8 cellular contexts compared by ENCODE assay signal in the genomic region with DNA sequence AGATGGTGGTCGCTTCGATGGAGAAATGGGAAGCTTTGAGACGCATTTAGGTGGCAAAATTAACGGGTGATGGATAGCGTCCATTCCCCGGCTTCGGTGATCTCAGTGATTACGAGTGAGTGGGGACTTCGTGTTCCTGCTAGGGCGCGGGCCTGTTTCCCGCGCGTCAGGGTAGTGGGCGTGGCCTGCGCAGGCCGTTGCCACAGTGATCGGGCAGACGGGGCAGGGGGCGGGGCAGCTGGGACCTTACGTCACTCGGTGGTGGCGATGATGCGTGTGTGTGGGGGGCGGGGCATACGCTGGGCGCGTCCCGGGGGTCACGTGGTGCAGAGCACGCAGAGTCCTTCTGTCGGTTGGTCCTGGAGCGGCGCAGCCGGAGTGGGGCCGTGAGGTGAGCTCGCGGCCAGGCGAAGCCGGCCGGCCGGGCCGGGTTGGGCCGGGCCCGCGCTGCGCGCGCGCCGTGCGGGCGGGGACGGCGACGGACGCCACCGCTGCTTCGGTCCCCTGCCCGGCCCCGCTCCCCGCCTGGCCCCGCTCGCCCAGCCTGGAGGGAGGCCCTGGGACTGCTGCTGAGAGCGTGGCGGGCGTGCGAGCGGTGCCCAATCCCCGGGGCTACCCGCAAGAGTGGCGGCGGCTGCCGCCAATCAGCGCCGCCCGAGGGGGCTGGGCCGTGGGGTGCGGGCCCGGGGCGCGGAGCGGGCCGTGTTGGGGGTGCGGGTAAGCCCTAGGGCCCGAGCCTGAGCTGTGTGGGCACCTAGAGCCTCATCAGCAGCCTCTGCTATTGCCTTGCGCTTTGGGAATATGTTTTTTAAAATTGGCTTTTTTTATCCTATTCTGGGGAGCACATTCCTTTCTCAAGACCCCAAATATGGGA. TPM values are rescaled to one million over a fixed set of nuclear protein-coding genes. Genes with fewer than 3 reads are reported as not detected.
A peak's percentile ranks its signal among the peaks of the same experiment; 100 is the strongest.
DNase-seq lines count a peak whose midpoint lies in the region; ATAC-seq, FAIRE-seq and TF ChIP-seq lines count a peak whose summit lies in the region.

A gene (plus strand): TSS at position 327 of the 874 bp plus-strand sequence. CDS start 29,508 bp downstream, outside the sequence.

- H3K27me3 ChIP-seq in pancreas (no peaks in the 10 kb centered on the region), thyroid gland (no peaks in the 10 kb centered on the region)

- no peaks in the 10 kb centered on the region for H3K9me3 ChIP-seq in pancreas
- H3K9me3 ChIP-seq in thyroid gland, result no peaks in the 10 kb centered on the region

- no peak for FAIRE-seq in pancreas (lab: Jason Lieb, UNC)

- no peaks in the 10 kb centered on the region for H3K36me3 ChIP-seq in pancreas
- H3K36me3 ChIP-seq in thyroid gland, result no peaks in the 10 kb centered on the region

- H3K4me1 ChIP-seq in pancreas, result peaks cover 0 to 33% (median 17%) of the 10 kb centered on the region in 3 donors
- H3K4me1 ChIP-seq in thyroid gland, result peaks cover 31 to 71% of the 10 kb centered on the region in 2 donors

- peak; percentile 72 for DNase-seq in NCI-H1417 treated with DMSO at 0.1 percent for 48 hours (lab: John Stamatoyannopoulos, UW)
- DNase-seq in SW 1271 (lab: John Stamatoyannopoulos, UW), result peak; percentile 97 to 99
- peak; percentile 100 for DNase-seq in activated naive CD8-positive, alpha-beta T cell treated with anti-CD3 and anti-CD28 coated beads, Interleukin-2, amount 50 U/mL, for 16 hours (ENCODE audit: low read depth, low spot score)
- DNase-seq in Right ventricle myocardium inferior (ENCODE audit: missing footprints), result peak; percentile 99
- peak; percentile 98 to 100 (median 98) for DNase-seq in pancreas
- peak; percentile 98 to 99 for DNase-seq in thyroid gland

- TF ChIP-seq CTCF in GM12875 (IDR thresholded peaks at IDR 0.05; ENCODE audit: borderline replicate concordance, insufficient read depth, low read depth, low read length), result no peak
- TF ChIP-seq CTCF in pancreas (IDR thresholded peaks at IDR 0.05), result no peak
- peak in 2 of 6 experiments; percentile 5 to 51 for TF ChIP-seq CTCF in thyroid gland (IDR thresholded peaks at IDR 0.05)

- TF ChIP-seq POLR2A in thyroid gland (IDR thresholded peaks at IDR 0.05), result peak; percentile 78 to 89

- H3K4me3 ChIP-seq in GM12875 (ENCODE audit: low read depth, low read length) (peak within 1 kb of the TSS; percentile 45), pancreas (peak within 1 kb of the TSS; percentile 39 to 72 (median 51)), thyroid gland (replicated peaks in 1 of 3) (peak within 1 kb of the TSS in 2 of 3 donors; percentile 22 to 60)

- ATAC-seq in HG02763 (IDR thresholded peaks at IDR 0.05; ENCODE audit: unreplicated experiment), result peak; percentile 82
- peak; percentile 87 for ATAC-seq in Right ventricle myocardium inferior
- peak; percentile 89 to 92 (median 90) for ATAC-seq in pancreas

- H3K27ac ChIP-seq in pancreas (peak within 1 kb of the TSS; percentile 68 to 83 (median 74)), thyroid gland (peak within 1 kb of the TSS; percentile 89 to 93 (median 90))

- intact Hi-C loops in Right ventricle myocardium inferior (cut with DNase I), result loop anchor here (1.0 kb wide), 1 partner anchor 30 kb away; a partner anchor contains a TSS
- intact Hi-C loops in pancreas (cut with DNase I), result no loop called here
- intact Hi-C loops in thyroid gland (cut with DNase I), result no loop called here

- WGBS in pancreas, 2 donors, result 3 to 5% methylated on average over 48 to 87 of the region's 87 CpGs
- WGBS in thyroid gland, 2 donors, result 5 to 12% methylated on average over 21 to 53 of the region's 87 CpGs

RNA-seq across cellular contexts. Expression of the gene that starts here (rescaled TPM):
- total RNA-seq in Right ventricle myocardium inferior (36.7 TPM), pancreas (10 to 100 TPM; 11.1 to 20.3 (median 12.1) TPM), thyroid gland (10 to 100 TPM; 28.0 to 51.7 (median 35.2) TPM)
- polyA plus RNA-seq in pancreas, result 10 to 100 TPM in 1 of 2 donors, 1 to 10 TPM in 1; 9.4 to 11.9 TPM

Comparison
In these comparisons a context has a peak if more than half of its experiments do, and no peak if none do; other contexts are left out.
1. Peak in every context shown above with its lines: DNase-seq, ATAC-seq, H3K4me3 ChIP-seq and H3K27ac ChIP-seq.